Comparison of ENCODE assay signal across 8 cellular contexts in genomic region chrX:13898084-13898483, GRCh38.
DNase-seq lines count a peak whose midpoint lies in the region; ATAC-seq and TF ChIP-seq lines count a peak whose summit lies in the region.

No MANE protein-coding gene starts in this region.

- no peak overlapping the region for H3K4me3 ChIP-seq in vagina

- ATAC-seq in activated CD4-positive, CD25-positive, alpha-beta regulatory T cell treated with anti-CD3 and anti-CD28 coated beads, Interleukin-2, amount 50 U/mL, for 24 hours, result no peak
- ATAC-seq in HG03521 (IDR thresholded peaks at IDR 0.05; ENCODE audit: unreplicated experiment) (no peak), HG03378 (IDR thresholded peaks at IDR 0.05; ENCODE audit: unreplicated experiment) (no peak)

- TF ChIP-seq CTCF in vagina (IDR thresholded peaks at IDR 0.05), result no peak

- peaks cover 10% of the 10 kb centered on the region for H3K4me1 ChIP-seq in vagina

- peak; percentile 1 for DNase-seq in stimulated activated CD4-positive, alpha-beta T cell treated with anti-CD3 and anti-CD28 coated beads, Interleukin-1b, Interleukin-23, amount 100 ng/mL, for 48 hours
- no peak for DNase-seq in stimulated activated CD4-positive, alpha-beta T cell treated with anti-CD3 and anti-CD28 coated beads, Interleukin-12 subunit alpha, Interleukin-12 subunit beta, amount 100 ng/mL, for 4 hours
- peak; percentile 5 for DNase-seq in MV-4-11 (lab: John Stamatoyannopoulos, UW)
- peak; percentile 1 to 7 for DNase-seq in erythroblast (lab: John Stamatoyannopoulos, UW)
- no peak for DNase-seq in vagina (ENCODE audit: extremely low spot score in 2 of 2)

- no peaks in the 10 kb centered on the region for H3K9me3 ChIP-seq in vagina

- intact Hi-C loops in vagina (cut with DNase I), result no loop called here

- H3K27ac ChIP-seq in vagina, result peak overlapping the region; percentile 19

- no peaks in the 10 kb centered on the region for H3K36me3 ChIP-seq in vagina

- TF ChIP-seq POLR2A in erythroblast (IDR thresholded peaks at IDR 0.05; ENCODE audit: low read length), result no peak
- no peak for TF ChIP-seq POLR2A in vagina (IDR thresholded peaks at IDR 0.05)

- H3K27me3 ChIP-seq in vagina, result no peaks in the 10 kb centered on the region

Comparison
In these comparisons a context has a peak if more than half of its experiments do, and no peak if none do; other contexts are left out.
1. DNase-seq: peak in stimulated activated CD4-positive, alpha-beta T cell treated with anti-CD3 and anti-CD28 coated beads, Interleukin-1b, Interleukin-23, amount 100 ng/mL, for 48 hours (single experiment), MV-4-11 (single experiment) and erythroblast (2 of 2); none in stimulated activated CD4-positive, alpha-beta T cell treated with anti-CD3 and anti-CD28 coated beads, Interleukin-12 subunit alpha, Interleukin-12 subunit beta, amount 100 ng/mL, for 4 hours (single experiment) and vagina (0 of 2).